In genomic region chr3:183490211-183490601, GRCh38 we compare ENCODE assay signal across 1 cellular context.
TF ChIP-seq lines count a peak whose summit lies in the region.

No MANE protein-coding gene starts in this region.

TF ChIP-seq in H1, 55 proteins besides CTCF, POLR2A, EP300 and RAD21:
- TF ChIP-seq, protein P1, sequence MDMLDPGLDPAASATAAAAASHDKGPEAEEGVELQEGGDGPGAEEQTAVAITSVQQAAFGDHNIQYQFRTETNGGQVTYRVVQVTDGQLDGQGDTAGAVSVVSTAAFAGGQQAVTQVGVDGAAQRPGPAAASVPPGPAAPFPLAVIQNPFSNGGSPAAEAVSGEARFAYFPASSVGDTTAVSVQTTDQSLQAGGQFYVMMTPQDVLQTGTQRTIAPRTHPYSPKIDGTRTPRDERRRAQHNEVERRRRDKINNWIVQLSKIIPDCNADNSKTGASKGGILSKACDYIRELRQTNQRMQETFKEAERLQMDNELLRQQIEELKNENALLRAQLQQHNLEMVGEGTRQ (IDR thresholded peaks at IDR 0.05; ENCODE audit: low read length), result no peak
- TF ChIP-seq SP1 (IDR thresholded peaks at IDR 0.05; ENCODE audit: low read depth, low read length) (no peak), SP2 (IDR thresholded peaks at IDR 0.05; ENCODE audit: low read length) (no peak), GABPA (IDR thresholded peaks at IDR 0.05; ENCODE audit: borderline replicate concordance, insufficient read depth, low read length) (no peak), KDM4A (IDR thresholded peaks at IDR 0.05; ENCODE audit: low read depth, low read length, severe bottlenecking) (no peak), TBP (IDR thresholded peaks at IDR 0.05; ENCODE audit: low read depth, low read length) (no peak), SRF (IDR thresholded peaks at IDR 0.05; ENCODE audit: low read depth, low read length) (no peak), NRF1 (IDR thresholded peaks at IDR 0.05; ENCODE audit: low read depth, low read length) (no peak), KDM5A (IDR thresholded peaks at IDR 0.05; ENCODE audit: low read length) (no peak), CHD2 (IDR thresholded peaks at IDR 0.05; ENCODE audit: low read length) (no peak), CEBPB (IDR thresholded peaks at IDR 0.05; ENCODE audit: low read depth, low read length) (no peak), TCF12 (IDR thresholded peaks at IDR 0.05; ENCODE audit: low read depth, low read length) (no peak), RBBP5 (IDR thresholded peaks at IDR 0.05; ENCODE audit: borderline replicate concordance, low read depth, low read length) (no peak), POLR2AphosphoS5 (IDR thresholded peaks at IDR 0.05; ENCODE audit: low read depth, low read length) (no peak), JUND (IDR thresholded peaks at IDR 0.05; ENCODE audit: low read length) (no peak), RFX5 (IDR thresholded peaks at IDR 0.05; ENCODE audit: borderline replicate concordance, low read depth, low read length) (no peak), ATF2 (IDR thresholded peaks at IDR 0.05; ENCODE audit: low read length) (no peak)
- TF ChIP-seq, protein P2, sequence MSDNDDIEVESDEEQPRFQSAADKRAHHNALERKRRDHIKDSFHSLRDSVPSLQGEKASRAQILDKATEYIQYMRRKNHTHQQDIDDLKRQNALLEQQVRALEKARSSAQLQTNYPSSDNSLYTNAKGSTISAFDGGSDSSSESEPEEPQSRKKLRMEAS (IDR thresholded peaks at IDR 0.05), result no peak
